8 cellular contexts compared by ENCODE assay signal in genomic region chr1:212595787-212596714, GRCh38. TPM values are rescaled to one million over a fixed set of nuclear protein-coding genes. Genes with fewer than 3 reads are reported as not detected.
DNase-seq lines count a peak whose midpoint lies in the region; ATAC-seq and TF ChIP-seq lines count a peak whose summit lies in the region.

No MANE protein-coding gene starts in this region.

- H3K79me2 ChIP-seq in SK-N-SH (ENCODE audit: insufficient read depth), result no peaks in the 10 kb centered on the region

- peak overlapping the region; percentile 7 to 22; a peak in 3 of 4 replicates for H3K4me3 ChIP-seq in SK-N-SH (ENCODE audit: low read depth in 2 of 2, low read length in 1 of 2)
- no peak overlapping the region for H3K4me3 ChIP-seq in mucosa of descending colon

- peak overlapping the region; percentile 64 for H2AFZ ChIP-seq in SK-N-SH (ENCODE audit: low read depth)

- H3K9me3 ChIP-seq in SK-N-SH, result no peaks in the 10 kb centered on the region
- H3K9me3 ChIP-seq in mucosa of descending colon, result no peaks in the 10 kb centered on the region

- TF ChIP-seq CTCF in SK-N-SH (IDR thresholded peaks at IDR 0.05), result peak; percentile 68
- TF ChIP-seq CTCF in mucosa of descending colon (IDR thresholded peaks at IDR 0.05), result peak; percentile 24

- no peaks in the 10 kb centered on the region for H4K20me1 ChIP-seq in SK-N-SH (ENCODE audit: insufficient read depth)

- WGBS in SK-N-SH (ENCODE audit: low lambda C conversion rate), result 34% methylated on average over 8 of the region's 8 CpGs

- ATAC-seq in GM19467 (IDR thresholded peaks at IDR 0.05; ENCODE audit: unreplicated experiment) (peak; percentile 80), HG03469 (IDR thresholded peaks at IDR 0.05; ENCODE audit: unreplicated experiment) (peak; percentile 94), mucosa of descending colon (peak; percentile 92)

- no peaks in the 10 kb centered on the region for H3K36me3 ChIP-seq in SK-N-SH (replicated peaks in 1 of 2; ENCODE audit: control insufficient read depth in 1 of 2, insufficient read depth in 2 of 2, low read length in 1 of 2)
- H3K36me3 ChIP-seq in mucosa of descending colon (ENCODE audit: low read depth), result no peaks in the 10 kb centered on the region

- CTCF ChIA-PET in SK-N-SH (lab: Yijun Ruan, JAX), result interaction anchor here (1.3 to 2.6 kb wide), 4 partner anchors 11 to 105 kb away, joined by 3 to 13 read pairs (median 4); partner anchors contain the start of gene ATF3

- H3F3A ChIP-seq in SK-N-SH (replicated peaks; ENCODE audit: insufficient read depth), result peaks cover 8% of the 10 kb centered on the region

- no peaks in the 10 kb centered on the region; the same call in 1 of the 2 replicates for H3K27me3 ChIP-seq in SK-N-SH (ENCODE audit: insufficient read depth)

- POLR2A ChIA-PET in SK-N-SH (lab: Yijun Ruan, JAX), result no interaction called here

- peak overlapping the region; percentile 71 for H3K9ac ChIP-seq in SK-N-SH

- DNase-seq in Daoy (ENCODE audit: low read depth), result peak; percentile 94
- DNase-seq in SK-N-SH, result no peak
- peak; percentile 29 for DNase-seq in cerebellar cortex (ENCODE audit: low spot score)
- DNase-seq in mucosa of descending colon, result peak in 1 of 3 donors; percentile 62
- DNase-seq in C1 segment of cervical spinal cord (lab: John Stamatoyannopoulos, UW), result no peak
- no peak for DNase-seq in NCI-H146 treated with DMSO at 0.1 percent for 48 hours (lab: John Stamatoyannopoulos, UW; ENCODE audit: unreplicated experiment)

- H3K4me2 ChIP-seq in SK-N-SH, result peak overlapping the region; percentile 54

- TF ChIP-seq RAD21 in SK-N-SH (IDR thresholded peaks at IDR 0.05; ENCODE audit: low read length), result 0 out of 2 replicates have a peak, but pooled peaks have one; percentile 3

- H3K9me2 ChIP-seq in SK-N-SH, result no peaks in the 10 kb centered on the region

- intact Hi-C loops in mucosa of descending colon (cut with DNase I, micrococcal nuclease), result no loop called here

- TF ChIP-seq EP300 in SK-N-SH (IDR thresholded peaks at IDR 0.05; ENCODE audit: borderline replicate concordance in 1 of 2, low read depth in 1 of 2, low read length in 1 of 2), result peak in 1 of 2 experiments; percentile 66; a peak in 2 of 4 replicates

- H3K27ac ChIP-seq in SK-N-SH (ENCODE audit: low read depth in 2 of 2, low read length in 1 of 2), result peak overlapping the region; percentile 78 to 86

- H3K4me1 ChIP-seq in SK-N-SH (ENCODE audit: control insufficient read depth in 1 of 2, insufficient read depth in 2 of 2, low read depth in 1 of 2, low read length in 1 of 2) (peaks cover 6 to 27% of the 10 kb centered on the region in 2 experiments; a peak in 3 of 4 replicates), mucosa of descending colon (ENCODE audit: low read depth) (no peaks in the 10 kb centered on the region)

TF ChIP-seq in SK-N-SH, 30 proteins besides CTCF, POLR2A, EP300 and RAD21:
- TF ChIP-seq ZBTB33 (IDR thresholded peaks at IDR 0.05; ENCODE audit: borderline replicate concordance, low read depth) (peak; percentile 66; the same call in 1 of the 2 replicates), IRF3 (IDR thresholded peaks at IDR 0.05; ENCODE audit: low read depth, low read length) (no peak), JUND (IDR thresholded peaks at IDR 0.05) (peak; percentile 92), MEF2A (IDR thresholded peaks at IDR 0.05; ENCODE audit: borderline replicate concordance, low read depth) (peak; percentile 73; the same call in 1 of the 2 replicates), RXRA (IDR thresholded peaks at IDR 0.05; ENCODE audit: borderline replicate concordance, low read depth) (peak; percentile 82), FOXM1 (IDR thresholded peaks at IDR 0.05; ENCODE audit: low read depth) (0 out of 2 replicates have a peak, but pooled peaks have one; percentile 35), NFIC (IDR thresholded peaks at IDR 0.05; ENCODE audit: borderline replicate concordance) (peak; percentile 51; the same call in 1 of the 2 replicates), USF2 (IDR thresholded peaks at IDR 0.05; ENCODE audit: borderline replicate concordance, low read depth, low read length) (no peak), FOSL2 (IDR thresholded peaks at IDR 0.05; ENCODE audit: borderline replicate concordance, low read depth) (peak; percentile 93), ELF1 (IDR thresholded peaks at IDR 0.05) (no peak), POLR2AphosphoS5 (IDR thresholded peaks at IDR 0.05; ENCODE audit: low read depth, low read length) (peak; percentile 36; the same call in 1 of the 2 replicates), TEAD4 (IDR thresholded peaks at IDR 0.05; ENCODE audit: borderline replicate concordance, insufficient read depth) (peak; percentile 81), SIN3A (IDR thresholded peaks at IDR 0.05; ENCODE audit: borderline replicate concordance, low read depth, low read length) (0 out of 2 replicates have a peak, but pooled peaks have one; percentile 37), TCF12 (IDR thresholded peaks at IDR 0.05) (peak; percentile 82), CHD2 (IDR thresholded peaks at IDR 0.05; ENCODE audit: low read length, partially characterized antibody) (no peak), GABPA (IDR thresholded peaks at IDR 0.05; ENCODE audit: low read depth) (no peak; the same call in 1 of the 2 replicates), YY1 (IDR thresholded peaks at IDR 0.05; ENCODE audit: low read depth) (peak; percentile 57; the same call in 1 of the 2 replicates), EZH2phosphoT487 (IDR thresholded peaks at IDR 0.05; ENCODE audit: borderline replicate concordance, low read depth) (no peak), MAX (IDR thresholded peaks at IDR 0.05; ENCODE audit: low read depth) (peak; percentile 67)

RNA-seq across cellular contexts. Expression of gene ATF3, which starts 12.5 kb away (rescaled TPM):
- 17.8 and 37.4 TPM in 2 replicates for total RNA-seq in Daoy (2014; rRNA removed; shearing (Covaris generic))
- polyA plus RNA-seq in SK-N-SH (2012; rRNA removed), result 29.7 TPM in 2 replicates
- polyA plus RNA-seq in SK-N-SH (2012; cell fraction: cytosol; rRNA removed), result 16.4 and 25.6 TPM in 2 replicates
- 75.2 and 130 TPM in 2 replicates for polyA plus RNA-seq in SK-N-SH (2012; cell fraction: nucleus; rRNA removed)
- 100 to 1,000 TPM in 1 of 3 donors, 10 to 100 TPM in 2; 20.2 to 121 (median 42.0) TPM for total RNA-seq in mucosa of descending colon

Comparison
In these comparisons a context has a peak if more than half of its experiments do, and no peak if none do; other contexts are left out.
1. DNase-seq: peak in Daoy (single experiment) and cerebellar cortex (single experiment); none in SK-N-SH (single experiment), C1 segment of cervical spinal cord (0 of 14) and NCI-H146 treated with DMSO at 0.1 percent for 48 hours (single experiment).
2. Peak in every context shown above with its lines, with median percentiles within 50 percentile points of each other: ATAC-seq.